In genomic region chr3:170044795-170045244, GRCh38 we compare ENCODE assay signal across 8 cellular contexts. TPM values are rescaled to one million over a fixed set of nuclear protein-coding genes. Genes with fewer than 3 reads are reported as not detected.
DNase-seq lines count a peak whose midpoint lies in the region; ATAC-seq and TF ChIP-seq lines count a peak whose summit lies in the region.

No MANE protein-coding gene starts in this region.

- H3K27me3 Mint-ChIP-seq in IgD-negative memory B cell = no peaks in the 10 kb centered on the region

- peaks cover 5% of the 10 kb centered on the region for H3K36me3 Mint-ChIP-seq in IgD-negative memory B cell

- no peak for TF ChIP-seq CTCF in GM13977 (IDR thresholded peaks at IDR 0.05; ENCODE audit: extremely low read depth, insufficient read depth, missing control alignments)
- no peak for TF ChIP-seq CTCF in gastrocnemius medialis (IDR thresholded peaks at IDR 0.05 in 4 of 5, conservative IDR thresholded peaks at IDR 0.05 in 1 of 5)

- H3K36me3 ChIP-seq in gastrocnemius medialis = no peaks in the 10 kb centered on the region

- no peaks in the 10 kb centered on the region for H3K9me3 Mint-ChIP-seq in IgD-negative memory B cell

- no peaks in the 10 kb centered on the region for H3K4me1 ChIP-seq in gastrocnemius medialis

- DNase-seq in GM13977 (ENCODE audit: low spot score) (peak; percentile 40), kidney tubule cell (ENCODE audit: low spot score) (peak; percentile 20), NCI-H1417 (lab: John Stamatoyannopoulos, UW) (no peak), NCI-H1436 (lab: John Stamatoyannopoulos, UW) (no peak), gastrocnemius medialis (no peak), activated gamma-delta T cell treated with Interleukin-2 at 50 U/mL for 16 hours (no peak)

- H3K9me3 ChIP-seq in gastrocnemius medialis = no peaks in the 10 kb centered on the region

- no peak overlapping the region for H3K27ac ChIP-seq in gastrocnemius medialis

- H3K27ac Mint-ChIP-seq in IgD-negative memory B cell = peak overlapping the region; percentile 70 to 93 (median 80)

- peaks cover 0 to 27% (median 13%) of the 10 kb centered on the region in 3 donors for H3K27me3 ChIP-seq in gastrocnemius medialis

- peaks cover 29 to 36% (median 33%) of the 10 kb centered on the region in 3 donors for H3K4me1 Mint-ChIP-seq in IgD-negative memory B cell

- peak overlapping the region; percentile 28 to 78 (median 67) for H3K4me3 Mint-ChIP-seq in IgD-negative memory B cell

- no peak overlapping the region for H3K4me3 ChIP-seq in gastrocnemius medialis

- no peak for TF ChIP-seq POLR2A in gastrocnemius medialis (IDR thresholded peaks at IDR 0.05)

- in situ Hi-C loops in GM13977 (cut with MboI; ENCODE audit: low pct_unique_long_range_greater_than_20kb, low sequenced_read_pairs, unreplicated experiment) = no loop called here
- in situ Hi-C loops in gastrocnemius medialis (cut with MboI; ENCODE audit: low sequenced_read_pairs in 4 of 4) = no loop called here

- ATAC-seq in GM21515 (IDR thresholded peaks at IDR 0.05; ENCODE audit: unreplicated experiment) (peak; percentile 77), gastrocnemius medialis (no peak)

- intact Hi-C loops in gastrocnemius medialis (cut with DNase I; ENCODE audit: low total_unique reads) = no loop called here

RNA-seq across cellular contexts. Expression of gene GPR160, which starts 7.0 kb away (rescaled TPM):
- 40.9 TPM for polyA plus RNA-seq in IgD-negative memory B cell
- 1 to 10 TPM in 2 of 4 donors, under 1 TPM in 2; 0.62 to 2.1 (median 1.2) TPM for total RNA-seq in gastrocnemius medialis

Comparison
In these comparisons a context has a peak if more than half of its experiments do, and no peak if none do; other contexts are left out.
1. DNase-seq: peak in GM13977 (single experiment) and kidney tubule cell (single experiment); none in NCI-H1417 (0 of 3), NCI-H1436 (single experiment), gastrocnemius medialis (0 of 2) and activated gamma-delta T cell treated with Interleukin-2 at 50 U/mL for 16 hours (single experiment).